In genomic region chr2:158042245-158042644, GRCh38 we compare ENCODE assay signal across 19 cellular contexts. TPM values are rescaled to one million over a fixed set of nuclear protein-coding genes. Genes with fewer than 3 reads are reported as not detected.
DNase-seq lines count a peak whose midpoint lies in the region; ATAC-seq and TF ChIP-seq lines count a peak whose summit lies in the region.
"Had no signal": no experiment of that assay in that cellular context is flagged by ENCODE, and none has a peak within 500 bp of the region (broad histone marks: within the 10 kb centered on the region; RNA-seq: fewer than 3 reads in every experiment).

No MANE protein-coding gene starts in this region.

- WGBS in SK-N-SH (ENCODE audit: low lambda C conversion rate): 78% methylated on average over 2 of the region's 2 CpGs
- WGBS in mesendoderm (ENCODE audit: extremely low coverage, insufficient coverage, low lambda C conversion rate): no CpG with 5 or more reads among the region's 2 CpGs

- no peak overlapping the region for H2AK5ac ChIP-seq in mesendoderm (ENCODE audit: low read length)

- no peaks in the 10 kb centered on the region for H3K9me3 ChIP-seq in CD4-positive, alpha-beta T cell (ENCODE audit: control insufficient read depth, low read length)
- no peaks in the 10 kb centered on the region for H3K9me3 ChIP-seq in SK-N-SH

- in situ Hi-C loops in KBM-7 (cut with MboI; ENCODE audit: low pct_unique_long_range_greater_than_20kb, low sequenced_read_pairs): loop anchor here (25.0 kb wide), 2 partner anchors 420 to 695 kb away; partner anchors contain the start of genes CCDC148 and PKP4

- POLR2A ChIA-PET in CD4-positive, alpha-beta T cell (lab: Charles Lee): no interaction called here
- POLR2A ChIA-PET in SK-N-SH (lab: Yijun Ruan, JAX): no interaction called here

- H3K27ac ChIP-seq in CD4-positive, alpha-beta T cell (ENCODE audit: low read depth, low read length): no peak overlapping the region
- H3K27ac ChIP-seq in SK-N-SH (ENCODE audit: low read depth in 2 of 2, low read length in 1 of 2) (no peak overlapping the region), mesendoderm (ENCODE audit: low read depth, low read length) (no peak overlapping the region)

- H3F3A ChIP-seq in SK-N-SH (replicated peaks; ENCODE audit: insufficient read depth): no peaks in the 10 kb centered on the region

- H2AFZ ChIP-seq in SK-N-SH (ENCODE audit: low read depth): no peak overlapping the region

- H4K5ac ChIP-seq in mesendoderm (ENCODE audit: low read length): no peak overlapping the region

- no peaks in the 10 kb centered on the region for H3K36me3 Mint-ChIP-seq in CD4-positive, alpha-beta T cell (ENCODE audit: low read depth)
- no peaks in the 10 kb centered on the region for H3K36me3 Mint-ChIP-seq in natural killer cell
- H3K36me3 Mint-ChIP-seq: activated naive CD4-positive, alpha-beta T cell treated with anti-CD3 and anti-CD28 coated beads, Interleukin-2, amount 50 U/mL, for 72 hours; immature natural killer cell; memory B cell had no signal

- ATAC-seq in CD4-positive, alpha-beta T cell (ENCODE audit: poor library complexity): no peak
- ATAC-seq in natural killer cell: no peak
- ATAC-seq: activated CD8-positive, alpha-beta T cell treated with anti-CD3 and anti-CD28 coated beads, Interleukin-2, amount 10 ng/mL, durations not matched to agents 7 days and 5 days; activated naive CD4-positive, alpha-beta T cell treated with anti-CD3 and anti-CD28 coated beads, Interleukin-2, amount 50 U/mL, for 72 hours had no signal

- peaks cover 5% of the 10 kb centered on the region for H3K27me3 Mint-ChIP-seq in CD4-positive, alpha-beta T cell
- peaks cover 0 to 11% of the 10 kb centered on the region in 2 donors for H3K27me3 Mint-ChIP-seq in natural killer cell (ENCODE audit: low read depth in 2 of 2)
- H3K27me3 Mint-ChIP-seq: dendritic cell treated with granulocyte-macrophage colony-stimulating factor and Interleukin-4, amounts not matched to agents 40 ng/mL and 50 ng/mL, for 4 days had no signal

- H3K4me3 ChIP-seq in SK-N-SH (ENCODE audit: low read depth in 2 of 2, low read length in 1 of 2) (no peak overlapping the region), mesendoderm (ENCODE audit: low read length) (no peak overlapping the region)

- no peak overlapping the region for H3K4ac ChIP-seq in mesendoderm (ENCODE audit: low read depth, low read length)

- H3K4me3 Mint-ChIP-seq in CD4-positive, alpha-beta T cell: no peak overlapping the region
- no peak overlapping the region for H3K4me3 Mint-ChIP-seq in natural killer cell
- H3K4me3 Mint-ChIP-seq: activated CD8-positive, alpha-beta T cell treated with anti-CD3 and anti-CD28 coated beads, Interleukin-2, amount 10 ng/mL, durations not matched to agents 7 days and 5 days; dendritic cell treated with granulocyte-macrophage colony-stimulating factor and Interleukin-4, amounts not matched to agents 40 ng/mL and 50 ng/mL, for 4 days; immature natural killer cell; memory B cell had no signal

- no peak overlapping the region for H3K56ac ChIP-seq in mesendoderm (ENCODE audit: low read length)

- H3K9me2 ChIP-seq in SK-N-SH: no peaks in the 10 kb centered on the region

- H3K4me2 ChIP-seq in SK-N-SH (no peak overlapping the region), mesendoderm (ENCODE audit: low read length) (no peak overlapping the region)

- no peak for TF ChIP-seq RAD21 in SK-N-SH (IDR thresholded peaks at IDR 0.05; ENCODE audit: low read length)

- H2BK5ac ChIP-seq in mesendoderm (ENCODE audit: low read length): no peak overlapping the region

- H3K9me3 Mint-ChIP-seq in CD4-positive, alpha-beta T cell: no peaks in the 10 kb centered on the region
- H3K9me3 Mint-ChIP-seq in natural killer cell: no peaks in the 10 kb centered on the region
- H3K9me3 Mint-ChIP-seq: activated naive CD4-positive, alpha-beta T cell treated with anti-CD3 and anti-CD28 coated beads, Interleukin-2, amount 50 U/mL, for 72 hours; dendritic cell treated with granulocyte-macrophage colony-stimulating factor and Interleukin-4, amounts not matched to agents 40 ng/mL and 50 ng/mL, for 4 days; immature natural killer cell; memory B cell had no signal

- H3K27ac Mint-ChIP-seq in CD4-positive, alpha-beta T cell: peak overlapping the region; percentile 18
- no peak overlapping the region for H3K27ac Mint-ChIP-seq in natural killer cell
- H3K27ac Mint-ChIP-seq: activated CD8-positive, alpha-beta T cell treated with anti-CD3 and anti-CD28 coated beads, Interleukin-2, amount 10 ng/mL, durations not matched to agents 7 days and 5 days; activated naive CD4-positive, alpha-beta T cell treated with anti-CD3 and anti-CD28 coated beads, Interleukin-2, amount 50 U/mL, for 72 hours; dendritic cell treated with granulocyte-macrophage colony-stimulating factor and Interleukin-4, amounts not matched to agents 40 ng/mL and 50 ng/mL, for 4 days; immature natural killer cell; memory B cell had no signal

- H3K23ac ChIP-seq in mesendoderm (ENCODE audit: low read length): no peak overlapping the region

- H3K79me1 ChIP-seq in mesendoderm (ENCODE audit: low read length): no peaks in the 10 kb centered on the region

- H3K36me3 ChIP-seq in SK-N-SH (replicated peaks in 1 of 2; ENCODE audit: control insufficient read depth in 1 of 2, insufficient read depth in 2 of 2, low read length in 1 of 2) (no peaks in the 10 kb centered on the region), mesendoderm (ENCODE audit: control insufficient read depth, insufficient read depth, low read length) (no peaks in the 10 kb centered on the region)

- DNase-seq in CD4-positive, alpha-beta T cell: no peak
- DNase-seq in KBM-7 (peak; percentile 83), SK-N-SH (peak; percentile 29), mesendoderm (peak; percentile 67), epidermal melanocyte (ENCODE audit: insufficient read length, low spot score) (no peak), natural killer cell (no peak), NCI-H146 (lab: John Stamatoyannopoulos, UW) (no peak)
- no peak for DNase-seq in activated CD4-positive, CD25-positive, alpha-beta regulatory T cell (lab: John Stamatoyannopoulos, UW)
- DNase-seq: activated CD8-positive, alpha-beta T cell treated with anti-CD3 and anti-CD28 coated beads, Interleukin-2, amount 10 ng/mL, durations not matched to agents 7 days and 5 days; activated T-cell treated with anti-CD3 and anti-CD28 coated beads, Interleukin-2, amount 50 U/mL, for 48 hours; Calu3; erythroblast; immature natural killer cell; NCI-H2029 treated with DMSO at 0.1 percent for 48 hours; stimulated activated CD4-positive, alpha-beta T cell treated with anti-CD3 and anti-CD28 coated beads, Interleukin-4, amount 100 ng/mL, for 1 hour had no signal

- H3K18ac ChIP-seq in mesendoderm (ENCODE audit: low read length): peak overlapping the region; percentile 11

- no peak overlapping the region for H4K8ac ChIP-seq in mesendoderm (ENCODE audit: low read depth, low read length)

- CTCF ChIA-PET in CD4-positive, alpha-beta T cell (lab: Charles Lee): no interaction called here
- CTCF ChIA-PET in SK-N-SH (lab: Yijun Ruan, JAX): interaction anchor here (1.6 to 2.3 kb wide), 3 partner anchors 8 to 702 kb away, joined by 7 to 9 read pairs (median 8); no protein-coding TSS in a partner anchor

- no peaks in the 10 kb centered on the region for H3K79me2 ChIP-seq in SK-N-SH (ENCODE audit: insufficient read depth)
- H3K79me2 ChIP-seq in mesendoderm (ENCODE audit: control insufficient read depth, insufficient read depth, low read length): no peaks in the 10 kb centered on the region

- TF ChIP-seq EP300 in SK-N-SH (IDR thresholded peaks at IDR 0.05; ENCODE audit: borderline replicate concordance in 1 of 2, low read depth in 1 of 2, low read length in 1 of 2): peak in 1 of 2 experiments; percentile 82; a peak in 2 of 4 replicates

- intact Hi-C loops in CD4-positive, alpha-beta T cell (cut with DNase I, micrococcal nuclease): no loop called here
- intact Hi-C loops in natural killer cell (cut with micrococcal nuclease): no loop called here

- H3K9ac ChIP-seq in SK-N-SH (no peak overlapping the region), mesendoderm (ENCODE audit: low read length) (no peak overlapping the region)

- H4K20me1 ChIP-seq in SK-N-SH (ENCODE audit: insufficient read depth): no peaks in the 10 kb centered on the region

- H2BK15ac ChIP-seq in mesendoderm (replicated peaks; ENCODE audit: low read depth): no peak overlapping the region

- TF ChIP-seq CTCF in CD4-positive, alpha-beta T cell (IDR thresholded peaks at IDR 0.05): no peak
- no peak for TF ChIP-seq CTCF in SK-N-SH (IDR thresholded peaks at IDR 0.05)
- no peak for TF ChIP-seq CTCF in natural killer cell (IDR thresholded peaks at IDR 0.05)

- H2BK120ac ChIP-seq in mesendoderm (ENCODE audit: low read depth, low read length): no peak overlapping the region

- H3K4me1 ChIP-seq in SK-N-SH (ENCODE audit: control insufficient read depth in 1 of 2, insufficient read depth in 2 of 2, low read depth in 1 of 2, low read length in 1 of 2) (peaks cover 11 to 31% of the 10 kb centered on the region in 2 experiments; a peak in 3 of 4 replicates), mesendoderm (ENCODE audit: control insufficient read depth, low read depth, low read length) (peaks cover 8% of the 10 kb centered on the region)

- no peaks in the 10 kb centered on the region for H3K27me3 ChIP-seq in CD4-positive, alpha-beta T cell (ENCODE audit: control insufficient read depth, insufficient read depth, low read length)
- H3K27me3 ChIP-seq in SK-N-SH (ENCODE audit: insufficient read depth) (no peaks in the 10 kb centered on the region), mesendoderm (ENCODE audit: insufficient read depth, low read length, poor library complexity) (no peaks in the 10 kb centered on the region)

- H3K4me1 Mint-ChIP-seq in CD4-positive, alpha-beta T cell (ENCODE audit: low read depth): peaks cover 12% of the 10 kb centered on the region
- no peaks in the 10 kb centered on the region for H3K4me1 Mint-ChIP-seq in natural killer cell
- H3K4me1 Mint-ChIP-seq: immature natural killer cell, memory B cell had no signal

TF ChIP-seq in SK-N-SH, 30 proteins besides CTCF, POLR2A, EP300 and RAD21 (continues in another document):
- TF ChIP-seq GATA2 (CRISPR knock-in tag; IDR thresholded peaks at IDR 0.05): peak; percentile 70
- TF ChIP-seq RXRA (IDR thresholded peaks at IDR 0.05; ENCODE audit: borderline replicate concordance, low read depth): no peak
- TF ChIP-seq MXI1 (IDR thresholded peaks at IDR 0.05; ENCODE audit: low read depth, low read length): no peak
- no peak for TF ChIP-seq USF2 (IDR thresholded peaks at IDR 0.05; ENCODE audit: borderline replicate concordance, low read depth, low read length)

RNA-seq across cellular contexts. Expression of gene UPP2, which starts 59.4 kb away (rescaled TPM):
- not detected for total RNA-seq in CD4-positive, alpha-beta T cell
- not detected in 2 replicates for polyA plus RNA-seq in SK-N-SH (2012; rRNA removed)
- not detected in 2 replicates for polyA plus RNA-seq in SK-N-SH (2012; cell fraction: cytosol; rRNA removed)
- polyA plus RNA-seq in SK-N-SH (2012; cell fraction: nucleus; rRNA removed): not detected in 2 replicates
- not detected for polyA plus RNA-seq in mesendoderm (2013, experiment 1 of 2)
- not detected for polyA plus RNA-seq in mesendoderm (2013, experiment 2 of 2)
- total RNA-seq in natural killer cell: not detected
- total RNA-seq: activated CD8-positive, alpha-beta T cell treated with anti-CD3 and anti-CD28 coated beads, Interleukin-2, amount 10 ng/mL, durations not matched to agents 7 days and 5 days; activated naive CD4-positive, alpha-beta T cell treated with anti-CD3 and anti-CD28 coated beads, Interleukin-2, amount 50 U/mL, for 72 hours; Calu3; glomerular endothelial cell had no signal
- polyA plus RNA-seq: immature natural killer cell had no signal

Comparison
In these comparisons a context has a peak if more than half of its experiments do, and no peak if none do; other contexts are left out.
1. DNase-seq: peak in KBM-7 (single experiment), SK-N-SH (single experiment) and mesendoderm (single experiment); none in CD4-positive, alpha-beta T cell (0 of 10), epidermal melanocyte (single experiment), activated CD4-positive, CD25-positive, alpha-beta regulatory T cell (0 of 4), natural killer cell (single experiment) and NCI-H146 (single experiment).